Comparison of ENCODE assay signal across 16 cellular contexts in genomic region chr12:12872934-12873275, GRCh38. TPM values are rescaled to one million over a fixed set of nuclear protein-coding genes. Genes with fewer than 3 reads are reported as not detected.
DNase-seq lines count a peak whose midpoint lies in the region; ATAC-seq, FAIRE-seq and TF ChIP-seq lines count a peak whose summit lies in the region.
"Had no signal": no experiment of that assay in that cellular context is flagged by ENCODE, and none has a peak within 500 bp of the region (broad histone marks: within the 10 kb centered on the region; RNA-seq: fewer than 3 reads in every experiment).

No MANE protein-coding gene starts in this region.

- no peaks in the 10 kb centered on the region for H3K27me3 Mint-ChIP-seq in activated naive CD4-positive, alpha-beta T cell treated with anti-CD3 and anti-CD28 coated beads for 36 hours (ENCODE audit: low read depth)
- H3K27me3 Mint-ChIP-seq: central memory CD8-positive, alpha-beta T cell had no signal

- H2BK15ac ChIP-seq in H1 (ENCODE audit: low read length), result no peak overlapping the region

- no peak overlapping the region for H3K27ac Mint-ChIP-seq in activated naive CD4-positive, alpha-beta T cell treated with anti-CD3 and anti-CD28 coated beads for 36 hours
- H3K27ac Mint-ChIP-seq: T-helper 17 cell had no signal

- H2AK5ac ChIP-seq in H1 (ENCODE audit: low read depth, low read length), result 0 out of 2 replicates have a peak overlapping the region, but pooled peaks have one; percentile 54

- no peak overlapping the region for H3K23ac ChIP-seq in H1 (ENCODE audit: insufficient read length)

- no peak overlapping the region for H2BK12ac ChIP-seq in H1 (ENCODE audit: low read depth, low read length)

- no peak overlapping the region for H3K4me3 Mint-ChIP-seq in activated naive CD4-positive, alpha-beta T cell treated with anti-CD3 and anti-CD28 coated beads for 36 hours
- H3K4me3 Mint-ChIP-seq: central memory CD8-positive, alpha-beta T cell; T-helper 17 cell had no signal

- H3K56ac ChIP-seq in H1 (replicated peaks; ENCODE audit: insufficient read length, low read depth, low read length), result no peak overlapping the region

- no peaks in the 10 kb centered on the region; the same call in 1 of the 2 replicates for H3K23me2 ChIP-seq in H1 (ENCODE audit: low read depth, low read length)

- H3K79me1 ChIP-seq in H1 (ENCODE audit: low read depth, low read length), result no peaks in the 10 kb centered on the region

- no peaks in the 10 kb centered on the region for H3K4me1 Mint-ChIP-seq in activated naive CD4-positive, alpha-beta T cell treated with anti-CD3 and anti-CD28 coated beads for 36 hours (ENCODE audit: low read depth)
- H3K4me1 Mint-ChIP-seq: central memory CD8-positive, alpha-beta T cell had no signal

- H3K9me3 ChIP-seq in H1 (ENCODE audit: insufficient read depth in 2 of 2, low read depth in 1 of 2, low read length in 1 of 2) (no peaks in the 10 kb centered on the region), muscle layer of duodenum (ENCODE audit: control insufficient read depth in 1 of 2, low read length in 2 of 2) (no peaks in the 10 kb centered on the region), body of pancreas (no peaks in the 10 kb centered on the region)
- H3K9me3 ChIP-seq: mucosa of descending colon had no signal

- H3K9me3 Mint-ChIP-seq in activated naive CD4-positive, alpha-beta T cell treated with anti-CD3 and anti-CD28 coated beads for 36 hours, result no peaks in the 10 kb centered on the region
- H3K9me3 Mint-ChIP-seq: central memory CD8-positive, alpha-beta T cell had no signal

- H3K4ac ChIP-seq in H1 (replicated peaks; ENCODE audit: insufficient read length, low read depth, low read length), result no peak overlapping the region

- 100% methylated on average over 2 of the region's 2 CpGs; no CpG with 5 or more reads in 1 of the 2 experiments for WGBS in H1 (ENCODE audit: extremely low coverage in 1 of 2, insufficient coverage in 1 of 2, insufficient read length in 1 of 2, insufficient replicate concordance in 2 of 2, low coverage in 1 of 2, low lambda C conversion rate in 2 of 2, missing lambda C conversion rate in 1 of 2), 2 experiments
- WGBS in body of pancreas, 2 donors, result 54% methylated on average over 2 of the region's 2 CpGs

- no peak for TF ChIP-seq POLR2A in H1 (IDR thresholded peaks at IDR 0.05; ENCODE audit: control extremely low read depth in 1 of 2, low read depth in 2 of 2, low read length in 2 of 2)
- TF ChIP-seq POLR2A in body of pancreas (IDR thresholded peaks at IDR 0.05), result no peak

- DNase-seq in EH (ENCODE audit: low read depth) (peak; percentile 57), RPMI7951 (ENCODE audit: low read depth) (peak; percentile 25), H1 (ENCODE audit: low read depth in 1 of 2, low spot score in 2 of 2) (no peak), body of pancreas (no peak), NCI-H1417 treated with DMSO at 0.1 percent for 48 hours (lab: John Stamatoyannopoulos, UW) (no peak), SKM-1 treated with dmso at 0.1 percent for 144 hours (lab: John Stamatoyannopoulos, UW; ENCODE audit: unreplicated experiment) (no peak)
- no peak for DNase-seq in activated naive CD4-positive, alpha-beta T cell treated with anti-CD3 and anti-CD28 coated beads for 36 hours
- DNase-seq: activated CD4-positive, alpha-beta T cell treated with anti-CD3 and anti-CD28 coated beads, Interleukin-2, amount 50 U/mL, for 48 hours; activated gamma-delta T cell treated with Interleukin-2 at 50 U/mL for 16 hours; NCI-H2029; stimulated activated CD4-positive, alpha-beta T cell treated with anti-CD3 and anti-CD28 coated beads, Interleukin-4, amount 100 ng/mL, for 24 hours; stimulated activated naive CD4-positive, alpha-beta T cell; T-helper 17 cell had no signal

- no peak for TF ChIP-seq RAD21 in H1 (IDR thresholded peaks at IDR 0.05 in 1 of 2, conservative IDR thresholded peaks at IDR 0.05 in 1 of 2; ENCODE audit: low read depth in 2 of 2, low read length in 2 of 2)

- H4K8ac ChIP-seq in H1 (ENCODE audit: extremely low read depth, insufficient read depth, low read length), result no peak overlapping the region

- H3K4me3 ChIP-seq in H1 (ENCODE audit: extremely low read depth in 1 of 4, insufficient read depth in 2 of 4, low read depth in 3 of 4, low read length in 4 of 4) (no peak overlapping the region), muscle layer of duodenum (ENCODE audit: low read depth in 1 of 2, low read length in 2 of 2) (no peak overlapping the region), body of pancreas (no peak overlapping the region)
- H3K4me3 ChIP-seq: mucosa of descending colon had no signal

- TF ChIP-seq EP300 in H1 (IDR thresholded peaks at IDR 0.05; ENCODE audit: borderline replicate concordance in 1 of 2, low read depth in 2 of 2, low read length in 2 of 2), result no peak

- H2BK120ac ChIP-seq in H1 (replicated peaks; ENCODE audit: low read depth, low read length), result no peak overlapping the region

- H3K27ac ChIP-seq in H1 (ENCODE audit: low read depth, low read length) (no peak overlapping the region), muscle layer of duodenum (ENCODE audit: low read length) (peak overlapping the region; percentile 40), body of pancreas (no peak overlapping the region)

- peaks cover 0 to 2% (median 0%) of the 10 kb centered on the region in 4 experiments; a peak in 2 of 8 replicates for H3K36me3 ChIP-seq in H1 (ENCODE audit: control insufficient read depth in 2 of 4, insufficient read depth in 4 of 4, low read length in 3 of 4)
- no peaks in the 10 kb centered on the region for H3K36me3 ChIP-seq in muscle layer of duodenum (ENCODE audit: control insufficient read depth in 1 of 2, insufficient read depth in 2 of 2, low read length in 2 of 2)
- no peaks in the 10 kb centered on the region for H3K36me3 ChIP-seq in body of pancreas (replicated peaks in 1 of 2; ENCODE audit: insufficient read depth in 1 of 2, low read depth in 2 of 2)

- no peak overlapping the region for H3K9ac ChIP-seq in H1 (replicated peaks in 1 of 4; ENCODE audit: extremely low read depth in 1 of 4, low read depth in 3 of 4, low read length in 3 of 4)

- H3K4me1 ChIP-seq in H1 (replicated peaks in 1 of 4; ENCODE audit: control insufficient read depth in 3 of 4, insufficient read depth in 4 of 4, low read length in 3 of 4), result peaks cover 5 to 10% (median 9%) of the 10 kb centered on the region in 4 experiments; a peak in 6 of 7 replicates
- no peaks in the 10 kb centered on the region for H3K4me1 ChIP-seq in muscle layer of duodenum (ENCODE audit: control insufficient read depth in 1 of 2, insufficient read depth in 2 of 2, low read length in 2 of 2)
- peaks cover 4% of the 10 kb centered on the region for H3K4me1 ChIP-seq in body of pancreas

- no peak for TF ChIP-seq CTCF in H1 (IDR thresholded peaks at IDR 0.05; ENCODE audit: control extremely low read depth in 1 of 3, insufficient read depth in 1 of 3, low read depth in 1 of 3, low read length in 3 of 3)
- TF ChIP-seq CTCF in body of pancreas (IDR thresholded peaks at IDR 0.05), result no peak

- CTCF ChIA-PET in H1 (lab: Charles Lee; ENCODE audit: partially characterized antibody), result interaction anchor here (0.6 to 2.0 kb wide), 4 partner anchors 35 to 138 kb away, joined by 3 to 6 read pairs (median 3); no protein-coding TSS in a partner anchor
- CTCF ChIA-PET in activated naive CD4-positive, alpha-beta T cell treated with anti-CD3 and anti-CD28 coated beads for 36 hours (lab: Charles Lee), result no interaction called here

- no peak for ATAC-seq in body of pancreas
- ATAC-seq: T-helper 17 cell had no signal

- peak overlapping the region; percentile 48; the same call in 1 of the 2 replicates for H2BK20ac ChIP-seq in H1 (ENCODE audit: low read length)

- POLR2A ChIA-PET in H1 (lab: Charles Lee; ENCODE audit: partially characterized antibody), result interaction anchor here (0.6 kb wide), 1 partner anchor 135 kb away, joined by 3 read pairs; no protein-coding TSS in a partner anchor

- no peak overlapping the region for H4K91ac ChIP-seq in H1 (replicated peaks; ENCODE audit: insufficient read length, low read length)

- intact Hi-C loops in activated naive CD4-positive, alpha-beta T cell treated with anti-CD3 and anti-CD28 coated beads for 36 hours (cut with micrococcal nuclease), result no loop called here
- intact Hi-C loops in body of pancreas (cut with DNase I), result no loop called here

- FAIRE-seq in H1 (lab: Jason Lieb, UNC), result no peak

- no peaks in the 10 kb centered on the region for H3K79me2 ChIP-seq in H1 (ENCODE audit: control insufficient read depth in 1 of 2, insufficient read depth in 2 of 2, low read length in 2 of 2)

- peak overlapping the region; percentile 53; the same call in 1 of the 2 replicates for H2BK5ac ChIP-seq in H1 (ENCODE audit: low read depth, low read length)

- H3K27me3 ChIP-seq in H1 (replicated peaks in 1 of 4; ENCODE audit: control insufficient read depth in 3 of 4, extremely low read depth in 1 of 4, insufficient read depth in 3 of 4, low read length in 3 of 4) (no peaks in the 10 kb centered on the region), muscle layer of duodenum (ENCODE audit: low read depth, low read length) (no peaks in the 10 kb centered on the region), body of pancreas (no peaks in the 10 kb centered on the region)

- no peak overlapping the region for H3K14ac ChIP-seq in H1 (ENCODE audit: insufficient read length)

- H3K18ac ChIP-seq in H1 (ENCODE audit: extremely low read depth, low read length), result no peak overlapping the region

- no peak overlapping the region for H3K4me2 ChIP-seq in H1 (ENCODE audit: insufficient read depth in 1 of 2, low read depth in 2 of 2, low read length in 2 of 2)

- H2AFZ ChIP-seq in H1 (ENCODE audit: low read length), result no peak overlapping the region

- H4K5ac ChIP-seq in H1 (ENCODE audit: insufficient read length, low read depth, low read length), result no peak overlapping the region

- no peaks in the 10 kb centered on the region for H4K20me1 ChIP-seq in H1 (replicated peaks in 1 of 2; ENCODE audit: control insufficient read depth in 1 of 2, insufficient read depth in 2 of 2, low read length in 2 of 2)

- H3K36me3 Mint-ChIP-seq in activated naive CD4-positive, alpha-beta T cell treated with anti-CD3 and anti-CD28 coated beads for 36 hours (ENCODE audit: low read depth), result peaks cover under 1% of the 10 kb centered on the region

RNA-seq across cellular contexts. Expression of gene GPRC5A, which starts 18.5 kb away (rescaled TPM):
- total RNA-seq in RPMI7951 (2014; rRNA removed; shearing (Covaris generic)), result 4.7 and 5.1 TPM in 2 replicates
- 1.0 and 1.5 TPM in 2 replicates for total RNA-seq in H1 (2021; fragmentation: NEBNext Ultra II Directional; extraction: Animal tissue kit (Norgen Biotek cat#: 25700))
- 1.3 and 1.4 TPM in 2 replicates for polyA plus RNA-seq in H1 (2011; rRNA removed)
- 1.3 TPM for polyA plus RNA-seq in H1 (2011; cell fraction: cytosol; rRNA removed)
- polyA plus RNA-seq in H1 (2011; cell fraction: nucleus; rRNA removed), result 1.6 TPM
- polyA plus RNA-seq in H1 (2012, experiment 1 of 2), result 0.40 to 1.1 TPM (median 0.60 TPM) in 4 replicates
- 0.51 TPM for polyA plus RNA-seq in H1 (2012, experiment 2 of 2)
- 0.53 TPM for polyA plus RNA-seq in H1 (2013, experiment 1 of 2)
- 0.44 TPM for polyA plus RNA-seq in H1 (2013, experiment 2 of 2)
- polyA minus RNA-seq in H1 (2011; rRNA and poly(A)+ RNA removed), result 4.6 and 4.8 TPM in 2 replicates
- 1.3 TPM for polyA minus RNA-seq in H1 (2011; cell fraction: cytosol; rRNA and poly(A)+ RNA removed)
- 1.5 TPM for polyA minus RNA-seq in H1 (2011; cell fraction: nucleus; rRNA and poly(A)+ RNA removed)
- total RNA-seq in activated naive CD4-positive, alpha-beta T cell treated with anti-CD3 and anti-CD28 coated beads for 36 hours, result under 1 TPM; 0.24 to 0.64 TPM
- 1 to 10 TPM; 1.6 to 6.5 TPM for total RNA-seq in body of pancreas

RNA-seq across cellular contexts. Expression of gene DDX47, which starts 59.8 kb away (rescaled TPM):
- total RNA-seq in RPMI7951 (2014; rRNA removed; shearing (Covaris generic)), result 75.4 and 86.6 TPM in 2 replicates
- total RNA-seq in H1 (2021; fragmentation: NEBNext Ultra II Directional; extraction: Animal tissue kit (Norgen Biotek cat#: 25700)), result 74.2 and 84.4 TPM in 2 replicates
- polyA plus RNA-seq in H1 (2011; rRNA removed), result 39.3 and 54.4 TPM in 2 replicates
- 59.3 TPM for polyA plus RNA-seq in H1 (2011; cell fraction: cytosol; rRNA removed)
- 34.3 TPM for polyA plus RNA-seq in H1 (2011; cell fraction: nucleus; rRNA removed)
- 53.2 to 90.9 TPM (median 58.1 TPM) in 4 replicates for polyA plus RNA-seq in H1 (2012, experiment 1 of 2)
- polyA plus RNA-seq in H1 (2012, experiment 2 of 2), result 8.6 TPM
- 44.7 TPM for polyA plus RNA-seq in H1 (2013, experiment 1 of 2)
- polyA plus RNA-seq in H1 (2013, experiment 2 of 2), result 45.3 TPM
- 42.0 and 46.1 TPM in 2 replicates for polyA minus RNA-seq in H1 (2011; rRNA and poly(A)+ RNA removed)
- polyA minus RNA-seq in H1 (2011; cell fraction: cytosol; rRNA and poly(A)+ RNA removed), result 28.3 TPM
- 49.3 TPM for polyA minus RNA-seq in H1 (2011; cell fraction: nucleus; rRNA and poly(A)+ RNA removed)
- total RNA-seq in activated naive CD4-positive, alpha-beta T cell treated with anti-CD3 and anti-CD28 coated beads for 36 hours, result 10 to 100 TPM; 86.6 to 87.3 TPM
- 10 to 100 TPM; 32.4 to 59.7 TPM for total RNA-seq in body of pancreas

Comparison
In these comparisons a context has a peak if more than half of its experiments do, and no peak if none do; other contexts are left out.
1. DNase-seq: peak in EH (single experiment) and RPMI7951 (single experiment); none in H1 (0 of 2), activated naive CD4-positive, alpha-beta T cell treated with anti-CD3 and anti-CD28 coated beads for 36 hours (single experiment), body of pancreas (0 of 4), NCI-H1417 treated with DMSO at 0.1 percent for 48 hours (single experiment) and SKM-1 treated with dmso at 0.1 percent for 144 hours (single experiment).